ENCODE assay signal across 1 cellular context in the genomic region with DNA sequence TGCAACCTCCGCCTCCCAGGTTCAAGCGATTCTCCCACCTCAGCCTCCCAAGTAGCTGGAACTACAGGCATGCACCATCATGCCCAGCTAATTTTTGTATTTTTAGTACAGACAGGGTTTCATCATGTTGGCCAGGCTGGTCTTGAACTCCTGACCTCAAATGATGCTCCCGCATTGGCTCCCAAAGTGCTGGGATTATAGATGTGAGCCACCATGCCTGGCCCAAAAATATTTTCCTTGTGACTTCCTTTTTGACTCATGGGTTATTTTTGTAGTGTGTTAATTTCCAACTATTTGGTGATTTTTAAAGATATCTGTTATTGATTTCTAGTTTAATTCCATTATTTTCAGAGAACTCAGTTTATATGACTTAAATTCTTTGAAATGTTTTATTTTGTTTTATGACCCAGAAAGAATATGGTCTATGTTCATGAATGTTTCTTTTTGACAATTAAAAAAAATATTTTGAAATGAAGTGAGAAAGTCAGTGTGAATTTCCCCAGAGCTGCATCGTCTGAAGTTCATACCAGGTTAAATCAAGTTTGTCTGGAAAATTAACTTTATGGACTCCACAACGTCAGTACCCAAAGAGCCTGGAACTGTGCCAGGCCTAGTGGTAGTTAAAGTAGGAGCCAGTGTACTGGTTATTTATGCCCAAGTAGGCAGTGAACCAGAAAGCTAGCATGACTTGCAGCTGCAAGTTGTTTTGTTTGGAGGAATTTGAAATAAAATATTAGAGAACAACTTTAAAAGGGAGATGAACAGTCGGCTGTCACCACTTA.
TF ChIP-seq lines count a peak whose summit lies in the region.

No MANE protein-coding gene starts in this region.

TF ChIP-seq in IMR-90, 13 proteins besides CTCF, POLR2A, EP300 and RAD21:
- TF ChIP-seq MXI1 (IDR thresholded peaks at IDR 0.05; ENCODE audit: borderline replicate concordance, low read depth, low read length) (no peak), RCOR1 (IDR thresholded peaks at IDR 0.05; ENCODE audit: insufficient replicate concordance, low read length) (no peak), CHD1 (IDR thresholded peaks at IDR 0.05; ENCODE audit: low read depth, low read length) (no peak), FOS (IDR thresholded peaks at IDR 0.05; ENCODE audit: low read depth, low read length) (no peak), RFX5 (IDR thresholded peaks at IDR 0.05; ENCODE audit: low read depth, low read length) (no peak), NFE2L2 (IDR thresholded peaks at IDR 0.05; ENCODE audit: low read depth, low read length) (no peak), MAFK (IDR thresholded peaks at IDR 0.05; ENCODE audit: low read depth, low read length) (no peak), MAZ (IDR thresholded peaks at IDR 0.05; ENCODE audit: borderline replicate concordance, low read depth, low read length) (no peak), USF2 (IDR thresholded peaks at IDR 0.05; ENCODE audit: low read depth, low read length) (no peak), BHLHE40 (IDR thresholded peaks at IDR 0.05; ENCODE audit: low read depth, low read length) (no peak)
- TF ChIP-seq, protein P1, sequence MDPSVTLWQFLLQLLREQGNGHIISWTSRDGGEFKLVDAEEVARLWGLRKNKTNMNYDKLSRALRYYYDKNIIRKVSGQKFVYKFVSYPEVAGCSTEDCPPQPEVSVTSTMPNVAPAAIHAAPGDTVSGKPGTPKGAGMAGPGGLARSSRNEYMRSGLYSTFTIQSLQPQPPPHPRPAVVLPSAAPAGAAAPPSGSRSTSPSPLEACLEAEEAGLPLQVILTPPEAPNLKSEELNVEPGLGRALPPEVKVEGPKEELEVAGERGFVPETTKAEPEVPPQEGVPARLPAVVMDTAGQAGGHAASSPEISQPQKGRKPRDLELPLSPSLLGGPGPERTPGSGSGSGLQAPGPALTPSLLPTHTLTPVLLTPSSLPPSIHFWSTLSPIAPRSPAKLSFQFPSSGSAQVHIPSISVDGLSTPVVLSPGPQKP (IDR thresholded peaks at IDR 0.05; ENCODE audit: borderline replicate concordance, low read depth, low read length) = no peak
